ENCODE assay signal across 7 cellular contexts in genomic region chr14:23644195-23644918, GRCh38.
"Had no signal": no experiment of that assay in that cellular context is flagged by ENCODE, and none has a peak within 500 bp of the region (broad histone marks: within the 10 kb centered on the region; RNA-seq: fewer than 3 reads in every experiment).

No MANE protein-coding gene starts in this region.

- DNase-seq: H9, HCEC 1CT, IMR-90, KBM-7 had no signal

- H3K4me2 ChIP-seq: GM23338 had no signal

- FAIRE-seq: H1, H54 had no signal

- H2AFZ ChIP-seq: GM23338 had no signal

- H3K4me3 ChIP-seq: GM23338 had no signal

- ATAC-seq: GM23338 had no signal
